In the genomic region with DNA sequence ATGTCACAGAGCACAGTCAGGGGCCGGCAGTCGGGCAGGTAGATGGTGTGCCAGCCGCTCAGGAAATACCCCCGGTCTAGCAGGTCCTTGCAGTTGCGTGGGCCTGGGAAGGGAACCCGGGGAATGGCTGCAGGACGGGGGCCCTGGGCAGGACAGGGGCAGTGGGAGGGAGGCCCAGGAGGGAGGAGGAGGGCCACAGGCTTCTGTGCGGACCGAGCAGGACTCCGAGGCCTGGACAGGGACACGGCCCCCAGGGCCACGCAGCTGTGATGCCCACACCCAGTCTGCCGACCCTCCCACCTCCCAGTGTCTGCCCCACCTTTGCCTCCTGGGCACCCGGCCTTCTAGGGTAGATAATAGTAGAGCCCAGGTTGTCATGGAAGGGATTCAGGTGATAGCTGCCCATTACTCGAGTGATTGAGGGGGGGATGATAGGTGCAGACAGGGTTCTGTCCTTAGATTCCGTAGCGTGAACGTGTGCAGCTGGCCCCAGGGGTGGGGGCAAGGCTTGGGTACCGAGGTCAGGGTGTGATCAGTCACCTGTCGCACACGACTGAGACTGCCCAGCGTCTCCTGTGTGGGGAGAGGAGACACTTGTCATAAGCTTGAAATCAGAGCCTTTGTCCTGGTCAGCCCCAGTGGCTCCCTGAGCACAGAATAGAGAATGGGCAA, we compare ENCODE assay signal across 26 cellular contexts. TPM values are rescaled to one million over a fixed set of nuclear protein-coding genes. Genes with fewer than 3 reads are reported as not detected.
"Had no signal": no experiment of that assay in that cellular context is flagged by ENCODE, and none has a peak within 500 bp of the region (broad histone marks: within the 10 kb centered on the region; RNA-seq: fewer than 3 reads in every experiment).

No MANE protein-coding gene starts in this region.

- H3K9me3 ChIP-seq: adrenal gland, ascending aorta, esophagus squamous epithelium, gastrocnemius medialis, mucosa of descending colon had no signal

- H3K4me3 Mint-ChIP-seq: activated naive CD4-positive, alpha-beta T cell treated with anti-CD3 and anti-CD28 coated beads, Interleukin-2, amount 50 U/mL, for 24 hours; endodermal cell; nephron progenitor cell; stimulated activated naive B cell treated with anti-CD40 and anti-IgM and Interleukin-4, amounts not matched to agents 10 μg/mL and 1 μg/mL and 100 μg/mL, for 72 hours had no signal

- H3K9me3 Mint-ChIP-seq: activated naive CD4-positive, alpha-beta T cell treated with anti-CD3 and anti-CD28 coated beads, Interleukin-2, amount 50 U/mL, for 24 hours; endodermal cell; nephron progenitor cell; stimulated activated naive B cell treated with anti-CD40 and anti-IgM and Interleukin-4, amounts not matched to agents 10 μg/mL and 1 μg/mL and 100 μg/mL, for 72 hours had no signal

- H3K27ac ChIP-seq: adrenal gland, ascending aorta, brain microvascular endothelial cell, dorsolateral prefrontal cortex, esophagus squamous epithelium, gastrocnemius medialis had no signal

- H3K36me3 Mint-ChIP-seq: activated naive CD4-positive, alpha-beta T cell treated with anti-CD3 and anti-CD28 coated beads, Interleukin-2, amount 50 U/mL, for 24 hours; stimulated activated naive B cell treated with anti-CD40 and anti-IgM and Interleukin-4, amounts not matched to agents 10 μg/mL and 1 μg/mL and 100 μg/mL, for 72 hours had no signal

- H3K27ac Mint-ChIP-seq: activated naive CD4-positive, alpha-beta T cell treated with anti-CD3 and anti-CD28 coated beads, Interleukin-2, amount 50 U/mL, for 24 hours; endodermal cell; nephron progenitor cell; stimulated activated naive B cell treated with anti-CD40 and anti-IgM and Interleukin-4, amounts not matched to agents 10 μg/mL and 1 μg/mL and 100 μg/mL, for 72 hours had no signal

- H3K4me1 Mint-ChIP-seq: activated naive CD4-positive, alpha-beta T cell treated with anti-CD3 and anti-CD28 coated beads, Interleukin-2, amount 50 U/mL, for 24 hours; endodermal cell had no signal

- ATAC-seq: gastrocnemius medialis; mucosa of descending colon; sciatic nerve; stimulated activated naive B cell treated with anti-CD40 and anti-IgM and Interleukin-4, amounts not matched to agents 10 μg/mL and 1 μg/mL and 100 μg/mL, for 72 hours had no signal

- H3K27me3 ChIP-seq: adrenal gland, ascending aorta, brain microvascular endothelial cell had no signal

- DNase-seq: activated CD4-positive, alpha-beta T cell treated with anti-CD3 and anti-CD28 coated beads, Interleukin-2, amount 50 U/mL, for 4 hours; activated gamma-delta T cell treated with Interleukin-2 at 50 U/mL for 16 hours; brain microvascular endothelial cell; central memory CD4-positive, alpha-beta T cell; endodermal cell; esophagus squamous epithelium; gastrocnemius medialis; hippocampal formation; mesenchymal stem cell; mucosa of descending colon; nephron progenitor cell; occipital lobe; small intestine; stimulated activated naive B cell treated with anti-CD40 and anti-IgM and Interleukin-4, amounts not matched to agents 10 μg/mL and 1 μg/mL and 100 μg/mL, for 72 hours; T-helper 9 cell; trophoblast cell had no signal

- H3K4me1 ChIP-seq: adrenal gland, ascending aorta, esophagus squamous epithelium, gastrocnemius medialis had no signal

RNA-seq across cellular contexts. Expression of a gene that starts 4.5 kb away (rescaled TPM):
- total RNA-seq: activated CD8-positive, alpha-beta memory T cell treated with anti-CD3 and anti-CD28 coated beads for 36 hours; ascending aorta; endodermal cell; renal cortical epithelial cell; T-helper 1 cell treated with Interleukin-12 subunit alpha and Interleukin-12 subunit beta and Interleukin-4 antibody, amounts not matched to agents 30 ng/mL and 1 ng/mL, for 36 hours had no signal

RNA-seq across cellular contexts. Expression of a gene that starts 32.6 kb away (rescaled TPM):
- total RNA-seq: activated CD8-positive, alpha-beta memory T cell treated with anti-CD3 and anti-CD28 coated beads for 36 hours; ascending aorta; endodermal cell; esophagus squamous epithelium; gastrocnemius medialis; mucosa of descending colon; occipital lobe; posterior vena cava; renal cortical epithelial cell; sciatic nerve; T-helper 1 cell treated with Interleukin-12 subunit alpha and Interleukin-12 subunit beta and Interleukin-4 antibody, amounts not matched to agents 30 ng/mL and 1 ng/mL, for 36 hours; temporal lobe had no signal
- polyA plus RNA-seq: small intestine had no signal
